Comparison of ENCODE assay signal across 19 cellular contexts in the genomic region with DNA sequence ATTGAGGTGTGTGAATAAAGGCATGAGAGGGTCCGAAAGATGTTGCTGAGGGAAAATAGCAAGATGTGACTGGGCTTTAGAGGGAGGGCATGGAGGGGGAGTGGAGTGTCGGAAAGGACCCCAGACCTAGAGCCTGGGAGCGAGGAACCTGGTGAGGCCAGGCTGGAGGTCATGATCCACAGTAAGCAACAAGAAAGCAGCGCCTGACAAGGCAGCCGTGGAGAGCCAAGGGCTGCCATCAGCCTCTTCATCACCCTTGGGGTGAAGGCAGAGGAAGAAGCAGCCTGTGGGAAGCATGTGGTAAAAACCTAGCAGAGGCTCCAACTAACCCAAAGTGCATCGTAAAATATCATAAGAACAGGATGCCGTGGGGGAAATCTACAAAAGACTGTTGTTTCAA.
DNase-seq lines count a peak whose midpoint lies in the region; ATAC-seq and TF ChIP-seq lines count a peak whose summit lies in the region.
"Had no signal": no experiment of that assay in that cellular context is flagged by ENCODE, and none has a peak within 500 bp of the region (broad histone marks: within the 10 kb centered on the region; RNA-seq: fewer than 3 reads in every experiment).

No MANE protein-coding gene starts in this region.

- no CpG with 5 or more reads among the region's 7 CpGs for WGBS in neuronal stem cell (ENCODE audit: extremely low coverage in 2 of 2, insufficient read length in 2 of 2, insufficient replicate concordance in 1 of 2), 2 donors

- no peak overlapping the region for H2BK5ac ChIP-seq in neuronal stem cell (ENCODE audit: low read length)

- H2AK5ac ChIP-seq in neuronal stem cell (ENCODE audit: low read depth, low read length) = peak overlapping the region; percentile 23

- H3K23ac ChIP-seq in neuronal stem cell (ENCODE audit: low read depth, low read length, poor library complexity) = no peak overlapping the region

- no peaks in the 10 kb centered on the region for H3F3A ChIP-seq in PC-9 (ENCODE audit: insufficient read depth, low read depth)

- intact Hi-C loops in PC-9 (cut with micrococcal nuclease; ENCODE audit: unreplicated experiment) = no loop called here

- peaks cover 27% of the 10 kb centered on the region for H3K27me3 Mint-ChIP-seq in type B pancreatic cell
- no peaks in the 10 kb centered on the region for H3K27me3 Mint-ChIP-seq in activated CD4-positive, alpha-beta T cell treated with anti-CD3 and anti-CD28 coated beads, Interleukin-2, amount 10 ng/mL, durations not matched to agents 7 days and 5 days

- no peak overlapping the region for H2BK12ac ChIP-seq in neuronal stem cell (ENCODE audit: low read length)

- H4K20me1 ChIP-seq in PC-9 (ENCODE audit: insufficient read depth) = no peaks in the 10 kb centered on the region

- no peaks in the 10 kb centered on the region for H3K9me2 ChIP-seq in PC-9 (ENCODE audit: insufficient read depth)

- POLR2A ChIA-PET in activated CD4-positive, alpha-beta T cell treated with anti-CD3 and anti-CD28 coated beads, Interleukin-2, amount 10 ng/mL, durations not matched to agents 7 days and 5 days (lab: Charles Lee) = no interaction called here
- POLR2A ChIA-PET in PC-9 (lab: Charles Lee; ENCODE audit: unreplicated experiment) = no interaction called here

- H3K9me3 ChIP-seq in neuronal stem cell (replicated peaks in 1 of 2; ENCODE audit: control insufficient read depth in 2 of 2, insufficient read depth in 1 of 2, low read depth in 1 of 2, low read length in 2 of 2) (no peaks in the 10 kb centered on the region), PC-9 (ENCODE audit: insufficient read depth, low read depth) (no peaks in the 10 kb centered on the region)
- H3K9me3 ChIP-seq: MG63 had no signal

- ATAC-seq in HG03159 (IDR thresholded peaks at IDR 0.05; ENCODE audit: unreplicated experiment) = no peak
- ATAC-seq: CD8-positive, alpha-beta T cell had no signal

- BruUV-seq in PC-9 (replicated peaks; lab: Mats Ljungman, UMichigan) = no TSS peak

- no peak overlapping the region for H3K4me3 Mint-ChIP-seq in type B pancreatic cell
- no peak overlapping the region for H3K4me3 Mint-ChIP-seq in activated CD4-positive, alpha-beta T cell treated with anti-CD3 and anti-CD28 coated beads, Interleukin-2, amount 10 ng/mL, durations not matched to agents 7 days and 5 days
- H3K4me3 Mint-ChIP-seq: CD8-positive, alpha-beta T cell; GM23338 had no signal

- peak overlapping the region; percentile 60 for H3K18ac ChIP-seq in neuronal stem cell (ENCODE audit: low read length)

- no peak overlapping the region for H3K27ac Mint-ChIP-seq in type B pancreatic cell
- H3K27ac Mint-ChIP-seq in activated CD4-positive, alpha-beta T cell treated with anti-CD3 and anti-CD28 coated beads, Interleukin-2, amount 10 ng/mL, durations not matched to agents 7 days and 5 days = no peak overlapping the region
- H3K27ac Mint-ChIP-seq: CD8-positive, alpha-beta T cell; GM23338 had no signal

- no peak overlapping the region for H3K4ac ChIP-seq in neuronal stem cell (ENCODE audit: low read length)

- no peaks in the 10 kb centered on the region for H3K9me3 Mint-ChIP-seq in type B pancreatic cell
- no peaks in the 10 kb centered on the region for H3K9me3 Mint-ChIP-seq in activated CD4-positive, alpha-beta T cell treated with anti-CD3 and anti-CD28 coated beads, Interleukin-2, amount 10 ng/mL, durations not matched to agents 7 days and 5 days
- H3K9me3 Mint-ChIP-seq: GM23338 had no signal

- TF ChIP-seq CTCF in coronary artery (IDR thresholded peaks at IDR 0.05) (no peak), type B pancreatic cell (conservative IDR thresholded peaks at IDR 0.05) (no peak), PC-9 (conservative IDR thresholded peaks at IDR 0.05) (no peak)

- H3K27me3 ChIP-seq in neuronal stem cell (ENCODE audit: control insufficient read depth in 3 of 3, insufficient read depth in 3 of 3, low read depth in 1 of 3, low read length in 3 of 3) = peaks cover 0 to 8% (median 0%) of the 10 kb centered on the region in 3 experiments
- H3K27me3 ChIP-seq in PC-9 (ENCODE audit: insufficient read depth, low read depth) = peaks cover 87% of the 10 kb centered on the region
- H3K27me3 ChIP-seq: MG63 had no signal

- no peaks in the 10 kb centered on the region for H3K36me3 Mint-ChIP-seq in type B pancreatic cell
- H3K36me3 Mint-ChIP-seq in activated CD4-positive, alpha-beta T cell treated with anti-CD3 and anti-CD28 coated beads, Interleukin-2, amount 10 ng/mL, durations not matched to agents 7 days and 5 days (ENCODE audit: low read depth) = no peaks in the 10 kb centered on the region
- H3K36me3 Mint-ChIP-seq: CD8-positive, alpha-beta T cell had no signal

- no peak overlapping the region for H3K27ac ChIP-seq in coronary artery
- no peak overlapping the region for H3K27ac ChIP-seq in neuronal stem cell (replicated peaks; ENCODE audit: low read length)
- H3K27ac ChIP-seq in PC-9 = no peak overlapping the region

- H3K4me1 ChIP-seq in neuronal stem cell (ENCODE audit: control insufficient read depth in 2 of 2, insufficient read depth in 1 of 2, low read depth in 1 of 2, low read length in 2 of 2) (peaks cover 13 to 14% of the 10 kb centered on the region in 2 donors), PC-9 (replicated peaks; ENCODE audit: insufficient read depth) (no peaks in the 10 kb centered on the region)

- no peak overlapping the region for H4K91ac ChIP-seq in neuronal stem cell (ENCODE audit: low read depth, low read length, poor library complexity)

- H3K14ac ChIP-seq in neuronal stem cell (ENCODE audit: low read length) = no peak overlapping the region

- H3K4me1 Mint-ChIP-seq in type B pancreatic cell (ENCODE audit: unreplicated experiment) = peaks cover 6% of the 10 kb centered on the region
- H3K4me1 Mint-ChIP-seq in activated CD4-positive, alpha-beta T cell treated with anti-CD3 and anti-CD28 coated beads, Interleukin-2, amount 10 ng/mL, durations not matched to agents 7 days and 5 days = no peaks in the 10 kb centered on the region

- H3K4me3 ChIP-seq in coronary artery = no peak overlapping the region
- no peak overlapping the region for H3K4me3 ChIP-seq in neuronal stem cell (ENCODE audit: low read length in 2 of 2)
- H3K4me3 ChIP-seq in PC-9 = no peak overlapping the region
- H3K4me3 ChIP-seq: GM23338, MG63 had no signal

- CTCF ChIA-PET in activated CD4-positive, alpha-beta T cell treated with anti-CD3 and anti-CD28 coated beads, Interleukin-2, amount 10 ng/mL, durations not matched to agents 7 days and 5 days (lab: Charles Lee) = no interaction called here
- CTCF ChIA-PET in PC-9 (lab: Charles Lee) = no interaction called here

- H2AFZ ChIP-seq in neuronal stem cell (ENCODE audit: low read length) = no peak overlapping the region
- H2AFZ ChIP-seq in PC-9 = no peak overlapping the region

- H3K36me3 ChIP-seq in neuronal stem cell (replicated peaks in 1 of 2; ENCODE audit: control insufficient read depth in 2 of 2, insufficient read depth in 2 of 2, low read length in 2 of 2) (no peaks in the 10 kb centered on the region), PC-9 (ENCODE audit: low read depth) (no peaks in the 10 kb centered on the region)
- H3K36me3 ChIP-seq: MG63 had no signal

- no peak overlapping the region for H4K8ac ChIP-seq in neuronal stem cell (ENCODE audit: low read depth, low read length)

- no peaks in the 10 kb centered on the region for H3K79me1 ChIP-seq in neuronal stem cell (ENCODE audit: low read depth, low read length)

- H3K4me2 ChIP-seq in neuronal stem cell (ENCODE audit: insufficient read depth, low read length, poor library complexity, severe bottlenecking) = no peak overlapping the region
- no peak overlapping the region for H3K4me2 ChIP-seq in PC-9
- H3K4me2 ChIP-seq: GM23338 had no signal

- H3K79me2 ChIP-seq in PC-9 (ENCODE audit: low read depth) = no peaks in the 10 kb centered on the region

- no peak overlapping the region for H3K9ac ChIP-seq in neuronal stem cell (ENCODE audit: low read depth, low read length, poor library complexity)

- peak overlapping the region; percentile 43 for H2BK120ac ChIP-seq in neuronal stem cell (ENCODE audit: low read depth, low read length)

- no peak overlapping the region for H2BK15ac ChIP-seq in neuronal stem cell (ENCODE audit: low read length)

- peak; percentile 15 for DNase-seq in activated CD8-positive, alpha-beta memory T cell treated with anti-CD3 and anti-CD28 coated beads, Interleukin-2, amount 50 U/mL, for 48 hours
- no peak for DNase-seq in activated CD8-positive, alpha-beta memory T cell treated with anti-CD3 and anti-CD28 coated beads for 24 hours
- DNase-seq in coronary artery (ENCODE audit: low spot score) (peak; percentile 29), neuronal stem cell (ENCODE audit: low spot score) (no peak), type B pancreatic cell (ENCODE audit: extremely low spot score, unreplicated experiment) (peak; percentile 31), PC-9 (no peak)
- DNase-seq in activated CD4-positive, alpha-beta T cell treated with anti-CD3 and anti-CD28 coated beads, Interleukin-2, amount 10 ng/mL, durations not matched to agents 7 days and 5 days = no peak
- DNase-seq: 8988T, C1 segment of cervical spinal cord, Kasumi-1, MG63, NCI-H187, NCI-H446 treated with DMSO at 0.1 percent for 48 hours, NCI-H526 treated with DMSO at 0.1 percent for 48 hours, OCI-M1, SHP77 treated with DMSO at 0.1 percent for 48 hours had no signal

Comparison
In these comparisons a context has a peak if more than half of its experiments do, and no peak if none do; other contexts are left out.
1. DNase-seq: peak in activated CD8-positive, alpha-beta memory T cell treated with anti-CD3 and anti-CD28 coated beads, Interleukin-2, amount 50 U/mL, for 48 hours (single experiment), coronary artery (single experiment) and type B pancreatic cell (single experiment); none in activated CD8-positive, alpha-beta memory T cell treated with anti-CD3 and anti-CD28 coated beads for 24 hours (single experiment), neuronal stem cell (single experiment), activated CD4-positive, alpha-beta T cell treated with anti-CD3 and anti-CD28 coated beads, Interleukin-2, amount 10 ng/mL, durations not matched to agents 7 days and 5 days (single experiment) and PC-9 (0 of 2).